In genomic region chr1:58724483-58724882, GRCh38 we compare ENCODE assay signal across 27 cellular contexts. TPM values are rescaled to one million over a fixed set of nuclear protein-coding genes. Genes with fewer than 3 reads are reported as not detected.
DNase-seq lines count a peak whose midpoint lies in the region; ATAC-seq lines count a peak whose summit lies in the region.
"Had no signal": no experiment of that assay in that cellular context is flagged by ENCODE, and none has a peak within 500 bp of the region (broad histone marks: within the 10 kb centered on the region; RNA-seq: fewer than 3 reads in every experiment).

No MANE protein-coding gene starts in this region.

- no peaks in the 10 kb centered on the region for H3K27me3 ChIP-seq in neuronal stem cell (ENCODE audit: control insufficient read depth in 3 of 3, insufficient read depth in 3 of 3, low read depth in 1 of 3, low read length in 3 of 3)
- H3K27me3 ChIP-seq: body of pancreas, right lobe of liver, spleen had no signal

- no peak overlapping the region for H3K4me2 ChIP-seq in neuronal stem cell (ENCODE audit: insufficient read depth, low read length, poor library complexity, severe bottlenecking)

- H2BK12ac ChIP-seq in neuronal stem cell (ENCODE audit: low read length): no peak overlapping the region

- H4K8ac ChIP-seq in neuronal stem cell (ENCODE audit: low read depth, low read length): no peak overlapping the region

- no peak overlapping the region for H3K27ac Mint-ChIP-seq in activated naive CD4-positive, alpha-beta T cell treated with anti-CD3 and anti-CD28 coated beads, Interleukin-2, amount 50 U/mL, for 72 hours
- H3K27ac Mint-ChIP-seq: activated CD8-positive, alpha-beta T cell treated with anti-CD3 and anti-CD28 coated beads, Interleukin-2, amount 10 ng/mL, durations not matched to agents 7 days and 5 days; activated naive CD4-positive, alpha-beta T cell treated with anti-CD3 and anti-CD28 coated beads, Interleukin-2, amount 10 ng/mL, durations not matched to agents 7 days and 5 days; endodermal cell; mesothelial cell of epicardium; stimulated activated naive CD8-positive, alpha-beta T cell treated with anti-CD3 and anti-CD28 coated beads, Interleukin-15, Interleukin-2, amounts not matched to agents 100 ng/mL and 50 ng/mL, for 24 hours; T-helper 2 cell treated with Interferon-gamma antibody and Interleukin-4, amounts not matched to agents 5 μg/mL and 100 μg/mL, for 36 hours had no signal

- H4K91ac ChIP-seq in neuronal stem cell (ENCODE audit: low read depth, low read length, poor library complexity): no peak overlapping the region

- H3K4me1 ChIP-seq in neuronal stem cell (ENCODE audit: control insufficient read depth in 2 of 2, insufficient read depth in 1 of 2, low read depth in 1 of 2, low read length in 2 of 2): peaks cover 2 to 3% of the 10 kb centered on the region in 2 donors
- H3K4me1 ChIP-seq: body of pancreas, right lobe of liver had no signal

- no peak overlapping the region for H3K4ac ChIP-seq in neuronal stem cell (ENCODE audit: low read length)

- no peaks in the 10 kb centered on the region for H3K36me3 ChIP-seq in neuronal stem cell (replicated peaks in 1 of 2; ENCODE audit: control insufficient read depth in 2 of 2, insufficient read depth in 2 of 2, low read length in 2 of 2)
- H3K36me3 ChIP-seq: right lobe of liver, spleen, thoracic aorta had no signal

- no peak overlapping the region for H3K14ac ChIP-seq in neuronal stem cell (ENCODE audit: low read length)

- ATAC-seq in GM18502 (IDR thresholded peaks at IDR 0.05; ENCODE audit: poor library complexity, unreplicated experiment) (peak; percentile 38), GM21576 (IDR thresholded peaks at IDR 0.05; ENCODE audit: unreplicated experiment) (peak; percentile 54), HG03159 (IDR thresholded peaks at IDR 0.05; ENCODE audit: unreplicated experiment) (peak; percentile 39)
- no peak for ATAC-seq in activated naive CD4-positive, alpha-beta T cell treated with anti-CD3 and anti-CD28 coated beads, Interleukin-2, amount 50 U/mL, for 72 hours
- ATAC-seq: activated CD8-positive, alpha-beta T cell treated with anti-CD3 and anti-CD28 coated beads, Interleukin-2, amount 10 ng/mL, durations not matched to agents 7 days and 5 days; body of pancreas; right lobe of liver had no signal

- H3K18ac ChIP-seq in neuronal stem cell (ENCODE audit: low read length): no peak overlapping the region

- H2AK5ac ChIP-seq in neuronal stem cell (ENCODE audit: low read depth, low read length): no peak overlapping the region

- H3K27ac ChIP-seq in neuronal stem cell (replicated peaks; ENCODE audit: low read length): no peak overlapping the region
- H3K27ac ChIP-seq: body of pancreas, right lobe of liver, spleen, thoracic aorta had no signal

- no peaks in the 10 kb centered on the region for H3K9me3 Mint-ChIP-seq in activated naive CD4-positive, alpha-beta T cell treated with anti-CD3 and anti-CD28 coated beads, Interleukin-2, amount 50 U/mL, for 72 hours
- H3K9me3 Mint-ChIP-seq: activated naive CD4-positive, alpha-beta T cell treated with anti-CD3 and anti-CD28 coated beads, Interleukin-2, amount 10 ng/mL, durations not matched to agents 7 days and 5 days; CD8-positive, alpha-beta memory T cell; endodermal cell; mesothelial cell of epicardium; stimulated activated naive CD8-positive, alpha-beta T cell treated with anti-CD3 and anti-CD28 coated beads, Interleukin-15, Interleukin-2, amounts not matched to agents 100 ng/mL and 50 ng/mL, for 24 hours; T-helper 2 cell treated with Interferon-gamma antibody and Interleukin-4, amounts not matched to agents 5 μg/mL and 100 μg/mL, for 36 hours had no signal

- H3K9me3 ChIP-seq in neuronal stem cell (replicated peaks in 1 of 2; ENCODE audit: control insufficient read depth in 2 of 2, insufficient read depth in 1 of 2, low read depth in 1 of 2, low read length in 2 of 2): no peaks in the 10 kb centered on the region
- H3K9me3 ChIP-seq: body of pancreas, right lobe of liver, spleen, thoracic aorta had no signal

- no CpG with 5 or more reads among the region's 1 CpG for WGBS in neuronal stem cell (ENCODE audit: extremely low coverage in 2 of 2, insufficient read length in 2 of 2, insufficient replicate concordance in 1 of 2), 2 donors

- H2BK5ac ChIP-seq in neuronal stem cell (ENCODE audit: low read length): no peak overlapping the region

- H3K36me3 Mint-ChIP-seq in activated naive CD4-positive, alpha-beta T cell treated with anti-CD3 and anti-CD28 coated beads, Interleukin-2, amount 50 U/mL, for 72 hours: no peaks in the 10 kb centered on the region
- H3K36me3 Mint-ChIP-seq: activated naive CD4-positive, alpha-beta T cell treated with anti-CD3 and anti-CD28 coated beads, Interleukin-2, amount 10 ng/mL, durations not matched to agents 7 days and 5 days; CD8-positive, alpha-beta memory T cell; mesothelial cell of epicardium had no signal

- no peak overlapping the region for H3K4me3 ChIP-seq in neuronal stem cell (ENCODE audit: low read length in 2 of 2)
- H3K4me3 ChIP-seq: body of pancreas, right lobe of liver, spleen, thoracic aorta had no signal

- DNase-seq in neuronal stem cell (ENCODE audit: low spot score) (no peak), NCI-H1694 (lab: John Stamatoyannopoulos, UW) (no peak), NCI-H1105 treated with DMSO at 0.1 percent for 48 hours (lab: John Stamatoyannopoulos, UW) (no peak)
- no peak for DNase-seq in activated naive CD4-positive, alpha-beta T cell treated with anti-CD3 and anti-CD28 coated beads, Interleukin-2, amount 50 U/mL, for 72 hours (ENCODE audit: low spot score in 2 of 2)
- DNase-seq: ACHN; activated CD4-positive, alpha-beta T cell treated with anti-CD3 and anti-CD28 coated beads for 1 hour; activated CD8-positive, alpha-beta T cell treated with anti-CD3 and anti-CD28 coated beads, Interleukin-2, amount 10 ng/mL, durations not matched to agents 7 days and 5 days; activated naive CD4-positive, alpha-beta T cell treated with anti-CD3 and anti-CD28 coated beads, Interleukin-2, amount 10 ng/mL, durations not matched to agents 7 days and 5 days; body of pancreas; CD8-positive, alpha-beta memory T cell; dermis blood vessel endothelial cell; endodermal cell; foreskin fibroblast; HCEC 1CT; KG1; NCI-H1436; NCI-H345; right lobe of liver; spleen; stimulated activated CD4-positive, alpha-beta T cell treated with anti-CD3 and anti-CD28 coated beads, Interleukin-2, amount 100 ng/mL, for 24 hours had no signal

- peak overlapping the region; percentile 27 for H2AFZ ChIP-seq in neuronal stem cell (ENCODE audit: low read length)

- no peak overlapping the region for H3K23ac ChIP-seq in neuronal stem cell (ENCODE audit: low read depth, low read length, poor library complexity)

- H2BK15ac ChIP-seq in neuronal stem cell (ENCODE audit: low read length): no peak overlapping the region

- H3K79me1 ChIP-seq in neuronal stem cell (ENCODE audit: low read depth, low read length): no peaks in the 10 kb centered on the region

- no peak overlapping the region for H2BK120ac ChIP-seq in neuronal stem cell (ENCODE audit: low read depth, low read length)

- H3K9ac ChIP-seq in neuronal stem cell (ENCODE audit: low read depth, low read length, poor library complexity): no peak overlapping the region

RNA-seq across cellular contexts. Expression of gene MYSM1, which starts 24.6 kb away (rescaled TPM):
- polyA plus RNA-seq in neuronal stem cell (2013, experiment 1 of 2): 18.0 TPM
- polyA plus RNA-seq in neuronal stem cell (2013, experiment 2 of 2): 19.0 TPM
- total RNA-seq in activated naive CD4-positive, alpha-beta T cell treated with anti-CD3 and anti-CD28 coated beads, Interleukin-2, amount 50 U/mL, for 72 hours: 10 to 100 TPM; 42.5 to 54.4 TPM

RNA-seq across cellular contexts. Expression of gene JUN, which starts 59.4 kb away (rescaled TPM):
- polyA plus RNA-seq in neuronal stem cell (2013, experiment 1 of 2): 6.3 TPM
- polyA plus RNA-seq in neuronal stem cell (2013, experiment 2 of 2): 6.3 TPM
- 10 to 100 TPM; 31.7 to 54.8 TPM for total RNA-seq in activated naive CD4-positive, alpha-beta T cell treated with anti-CD3 and anti-CD28 coated beads, Interleukin-2, amount 50 U/mL, for 72 hours

Comparison
In these comparisons a context has a peak if more than half of its experiments do, and no peak if none do; other contexts are left out.
1. ATAC-seq: peak in GM18502 (single experiment), GM21576 (single experiment) and HG03159 (single experiment); none in activated naive CD4-positive, alpha-beta T cell treated with anti-CD3 and anti-CD28 coated beads, Interleukin-2, amount 50 U/mL, for 72 hours (0 of 2).